ENCODE assay signal across 11 cellular contexts in genomic region chr5:446066-446725, GRCh38. TPM values are rescaled to one million over a fixed set of nuclear protein-coding genes. Genes with fewer than 3 reads are reported as not detected.
A peak's percentile ranks its signal among the peaks of the same experiment; 100 is the strongest.
DNase-seq lines count a peak whose midpoint lies in the region; ATAC-seq and TF ChIP-seq lines count a peak whose summit lies in the region.
"Had no signal": no experiment of that assay in that cellular context is flagged by ENCODE, and none has a peak within 500 bp of the region (broad histone marks: within the 10 kb centered on the region; RNA-seq: fewer than 3 reads in every experiment).

No MANE protein-coding gene starts in this region.

- no peak overlapping the region for H2BK120ac ChIP-seq in trophoblast cell (ENCODE audit: insufficient read depth, low read length, poor library complexity)

- H3K18ac ChIP-seq in trophoblast cell (ENCODE audit: low read length) = no peak overlapping the region

- peaks cover 45% of the 10 kb centered on the region for H3K4me1 Mint-ChIP-seq in activated CD8-positive, alpha-beta T cell treated with anti-CD3 and anti-CD28 coated beads, Interleukin-2, amount 10 ng/mL, durations not matched to agents 7 days and 5 days (ENCODE audit: low read depth)
- peaks cover 43% of the 10 kb centered on the region for H3K4me1 Mint-ChIP-seq in activated CD8-positive, alpha-beta T cell treated with anti-CD3 and anti-CD28 coated beads for 36 hours (ENCODE audit: low read depth)
- H3K4me1 Mint-ChIP-seq in Calu3 (ENCODE audit: low read depth, unreplicated experiment) (peaks cover 31% of the 10 kb centered on the region), brain (peaks cover 31% of the 10 kb centered on the region)

- no peak overlapping the region for H3K23ac ChIP-seq in trophoblast cell (ENCODE audit: low read length)

- no peak for TF ChIP-seq EP300 in tibial nerve (IDR thresholded peaks at IDR 0.05)

- no peak for DNase-seq in activated CD8-positive, alpha-beta T cell treated with anti-CD3 and anti-CD28 coated beads, Interleukin-2, amount 10 ng/mL, durations not matched to agents 7 days and 5 days
- DNase-seq in activated CD8-positive, alpha-beta T cell treated with anti-CD3 and anti-CD28 coated beads for 36 hours = no peak
- DNase-seq in Calu3 (no peak), trophoblast cell (peak; percentile 28 to 33), GM20000 (ENCODE audit: low spot score) (no peak), tibial nerve (ENCODE audit: low spot score in 2 of 2) (no peak)

- no peak overlapping the region for H3K4me2 ChIP-seq in trophoblast cell (ENCODE audit: low read length)
- H3K4me2 ChIP-seq: KMS-11 had no signal

- peaks cover 14% of the 10 kb centered on the region for H3K79me2 ChIP-seq in trophoblast cell (ENCODE audit: control insufficient read depth, insufficient read depth, low read length, poor library complexity)

- peaks cover 18 to 22% of the 10 kb centered on the region in 2 experiments for H3K36me3 ChIP-seq in trophoblast cell (ENCODE audit: control insufficient read depth in 1 of 2, insufficient read depth in 2 of 2, low read length in 2 of 2)
- H3K36me3 ChIP-seq in tibial nerve = peaks cover 0 to 58% (median 25%) of the 10 kb centered on the region in 3 donors

- no peak overlapping the region for H4K8ac ChIP-seq in trophoblast cell (ENCODE audit: low read depth, low read length)

- H3K27ac Mint-ChIP-seq in activated CD8-positive, alpha-beta T cell treated with anti-CD3 and anti-CD28 coated beads, Interleukin-2, amount 10 ng/mL, durations not matched to agents 7 days and 5 days = peak overlapping the region; percentile 30
- no peak overlapping the region for H3K27ac Mint-ChIP-seq in activated CD8-positive, alpha-beta T cell treated with anti-CD3 and anti-CD28 coated beads for 36 hours
- H3K27ac Mint-ChIP-seq in Calu3 (ENCODE audit: unreplicated experiment) (no peak overlapping the region), brain (no peak overlapping the region)

- H3K9me3 ChIP-seq in trophoblast cell (ENCODE audit: insufficient read depth, low read depth, low read length) = peaks cover 2% of the 10 kb centered on the region
- H3K9me3 ChIP-seq in tibial nerve = peaks cover 0 to 4% (median 0%) of the 10 kb centered on the region in 4 donors
- H3K9me3 ChIP-seq: adrenal gland had no signal

- ATAC-seq in activated CD8-positive, alpha-beta T cell treated with anti-CD3 and anti-CD28 coated beads, Interleukin-2, amount 10 ng/mL, durations not matched to agents 7 days and 5 days = no peak
- no peak for ATAC-seq in activated CD8-positive, alpha-beta T cell treated with anti-CD3 and anti-CD28 coated beads for 36 hours
- no peak for ATAC-seq in GM19023 (IDR thresholded peaks at IDR 0.05; ENCODE audit: unreplicated experiment)

- no peak overlapping the region for H2BK5ac ChIP-seq in trophoblast cell (ENCODE audit: low read depth, low read length, poor library complexity)

- H3K27ac ChIP-seq in trophoblast cell (ENCODE audit: low read depth, low read length) = no peak overlapping the region
- no peak overlapping the region for H3K27ac ChIP-seq in tibial nerve
- H3K27ac ChIP-seq: adrenal gland, GM23248, KMS-11 had no signal

- no peak overlapping the region for H4K12ac ChIP-seq in trophoblast cell (ENCODE audit: low read depth, low read length)

- no peak overlapping the region for H2AFZ ChIP-seq in trophoblast cell (ENCODE audit: insufficient read depth, low read length, poor library complexity)
- H2AFZ ChIP-seq: GM23248 had no signal

- H3K4me1 ChIP-seq in trophoblast cell (ENCODE audit: control insufficient read depth in 1 of 2, insufficient read depth in 2 of 2, low read length in 2 of 2) (peaks cover 13 to 14% of the 10 kb centered on the region in 2 experiments), tibial nerve (peaks cover 0 to 31% (median 17%) of the 10 kb centered on the region in 4 donors)

- H2AK5ac ChIP-seq in trophoblast cell (ENCODE audit: low read length) = no peak overlapping the region

- BruUV-seq in Calu3 (replicated peaks; lab: Mats Ljungman, UMichigan) = no TSS peak

- POLR2A ChIA-PET in activated CD8-positive, alpha-beta T cell treated with anti-CD3 and anti-CD28 coated beads, Interleukin-2, amount 10 ng/mL, durations not matched to agents 7 days and 5 days (lab: Charles Lee) = interaction anchor here (0.5 to 2.0 kb wide), 8 partner anchors 9 to 228 kb away, joined by 3 to 7 read pairs (median 4); partner anchors contain the start of genes CCDC127 and SDHA
- POLR2A ChIA-PET in activated CD8-positive, alpha-beta T cell treated with anti-CD3 and anti-CD28 coated beads for 36 hours (lab: Charles Lee) = interaction anchor here (1.0 to 4.6 kb wide), 6 partner anchors 12 to 129 kb away, joined by 3 to 20 read pairs (median 4); no protein-coding TSS in a partner anchor

- no peak overlapping the region for H3K9ac ChIP-seq in trophoblast cell (ENCODE audit: low read length)
- H3K9ac ChIP-seq: GM23248, KMS-11 had no signal

- CTCF ChIA-PET in activated CD8-positive, alpha-beta T cell treated with anti-CD3 and anti-CD28 coated beads, Interleukin-2, amount 10 ng/mL, durations not matched to agents 7 days and 5 days (lab: Charles Lee) = interaction anchor here (0.6 to 3.0 kb wide), 33 partner anchors 11 to 721 kb away, joined by 3 to 29 read pairs (median 4); partner anchors contain the start of gene AHRR
- CTCF ChIA-PET in activated CD8-positive, alpha-beta T cell treated with anti-CD3 and anti-CD28 coated beads for 36 hours (lab: Charles Lee) = interaction anchor here (0.9 to 3.7 kb wide), 23 partner anchors 9 to 257 kb away, joined by 3 to 28 read pairs (median 4); partner anchors contain the start of genes AHRR and CEP72
- CTCF ChIA-PET in Calu3 (lab: Charles Lee) = interaction anchor here (0.7 to 1.5 kb wide), 15 partner anchors 12 to 457 kb away, joined by 3 to 7 read pairs (median 4); no protein-coding TSS in a partner anchor

- intact Hi-C loops in activated CD8-positive, alpha-beta T cell treated with anti-CD3 and anti-CD28 coated beads for 36 hours (cut with micrococcal nuclease) = no loop called here
- intact Hi-C loops in Calu3 (cut with micrococcal nuclease; ENCODE audit: unreplicated experiment) = loop anchor here (10.0 kb wide), 1 partner anchor 169 kb away; the partner anchor contains the start of gene CEP72

- no peaks in the 10 kb centered on the region for H3K27me3 Mint-ChIP-seq in activated CD8-positive, alpha-beta T cell treated with anti-CD3 and anti-CD28 coated beads, Interleukin-2, amount 10 ng/mL, durations not matched to agents 7 days and 5 days (ENCODE audit: low read depth)
- no peaks in the 10 kb centered on the region for H3K27me3 Mint-ChIP-seq in activated CD8-positive, alpha-beta T cell treated with anti-CD3 and anti-CD28 coated beads for 36 hours
- H3K27me3 Mint-ChIP-seq in Calu3 (ENCODE audit: unreplicated experiment) (no peaks in the 10 kb centered on the region), brain (peaks cover 10% of the 10 kb centered on the region)

- H3K9me3 Mint-ChIP-seq in activated CD8-positive, alpha-beta T cell treated with anti-CD3 and anti-CD28 coated beads, Interleukin-2, amount 10 ng/mL, durations not matched to agents 7 days and 5 days (ENCODE audit: insufficient read depth) = peaks cover 6% of the 10 kb centered on the region
- peaks cover 8% of the 10 kb centered on the region for H3K9me3 Mint-ChIP-seq in activated CD8-positive, alpha-beta T cell treated with anti-CD3 and anti-CD28 coated beads for 36 hours
- H3K9me3 Mint-ChIP-seq in Calu3 (ENCODE audit: low read depth, unreplicated experiment) = no peaks in the 10 kb centered on the region
- peaks cover 1 to 14% (median 3%) of the 10 kb centered on the region in 5 experiments for H3K9me3 Mint-ChIP-seq in brain

- H3K4me3 Mint-ChIP-seq in activated CD8-positive, alpha-beta T cell treated with anti-CD3 and anti-CD28 coated beads, Interleukin-2, amount 10 ng/mL, durations not matched to agents 7 days and 5 days = no peak overlapping the region
- H3K4me3 Mint-ChIP-seq in activated CD8-positive, alpha-beta T cell treated with anti-CD3 and anti-CD28 coated beads for 36 hours = no peak overlapping the region
- H3K4me3 Mint-ChIP-seq in Calu3 (ENCODE audit: low read depth, unreplicated experiment) (no peak overlapping the region), brain (peak overlapping the region; percentile 19 to 58 (median 46))

- H3K36me3 Mint-ChIP-seq in activated CD8-positive, alpha-beta T cell treated with anti-CD3 and anti-CD28 coated beads, Interleukin-2, amount 10 ng/mL, durations not matched to agents 7 days and 5 days (ENCODE audit: low read depth) = peaks cover 58% of the 10 kb centered on the region
- H3K36me3 Mint-ChIP-seq in activated CD8-positive, alpha-beta T cell treated with anti-CD3 and anti-CD28 coated beads for 36 hours (ENCODE audit: low read depth) = peaks cover 57% of the 10 kb centered on the region
- H3K36me3 Mint-ChIP-seq in Calu3 (ENCODE audit: insufficient read depth, unreplicated experiment) (peaks cover 75% of the 10 kb centered on the region), brain (peaks cover 55% of the 10 kb centered on the region)

- peaks cover 7% of the 10 kb centered on the region for H3K79me1 ChIP-seq in trophoblast cell (ENCODE audit: low read length)

- H3K27me3 ChIP-seq in trophoblast cell (ENCODE audit: insufficient read depth, low read length) = no peaks in the 10 kb centered on the region
- H3K27me3 ChIP-seq in tibial nerve = no peaks in the 10 kb centered on the region
- H3K27me3 ChIP-seq: adrenal gland had no signal

- no peak for TF ChIP-seq POLR2A in tibial nerve (IDR thresholded peaks at IDR 0.05)

- H3K4me3 ChIP-seq in trophoblast cell (ENCODE audit: low read depth, low read length) (no peak overlapping the region), tibial nerve (no peak overlapping the region)
- H3K4me3 ChIP-seq: adrenal gland, GM23248 had no signal

- no peak overlapping the region for H2BK12ac ChIP-seq in trophoblast cell (ENCODE audit: low read length)

- no peak overlapping the region for H3K4ac ChIP-seq in trophoblast cell (ENCODE audit: low read depth, low read length)

- no peak overlapping the region for H3K14ac ChIP-seq in trophoblast cell (ENCODE audit: low read length)

- no peak for TF ChIP-seq CTCF in activated CD8-positive, alpha-beta T cell treated with anti-CD3 and anti-CD28 coated beads for 36 hours (IDR thresholded peaks at IDR 0.05)
- TF ChIP-seq CTCF in Calu3 (IDR thresholded peaks at IDR 0.05; ENCODE audit: unreplicated experiment) (peak; percentile 0), brain (conservative IDR thresholded peaks at IDR 0.05) (no peak), GM20000 (IDR thresholded peaks at IDR 0.05; ENCODE audit: extremely low read depth, missing control alignments) (no peak), tibial nerve (IDR thresholded peaks at IDR 0.05) (no peak)

- no CpG with 5 or more reads among the region's 15 CpGs for WGBS in trophoblast cell (ENCODE audit: extremely low coverage, insufficient coverage, insufficient read length)
- 81 to 86% methylated on average over 15 of the region's 15 CpGs for WGBS in tibial nerve, 2 donors

- no peak overlapping the region for H4K91ac ChIP-seq in trophoblast cell (ENCODE audit: low read depth, low read length)

RNA-seq across cellular contexts. Expression of gene EXOC3, which starts 3.2 kb away (rescaled TPM):
- total RNA-seq in activated CD8-positive, alpha-beta T cell treated with anti-CD3 and anti-CD28 coated beads, Interleukin-2, amount 10 ng/mL, durations not matched to agents 7 days and 5 days = 10 to 100 TPM; 62.2 to 62.3 TPM
- total RNA-seq in activated CD8-positive, alpha-beta T cell treated with anti-CD3 and anti-CD28 coated beads for 36 hours = 10 to 100 TPM; 65.9 to 67.6 TPM
- total RNA-seq in Calu3 (2022) (63.8 and 69.4 TPM in 2 replicates), tibial nerve (10 to 100 TPM; 53.5 to 98.4 (median 58.8) TPM)
- 69.2 TPM for polyA plus RNA-seq in brain (ENCODE audit: insufficient read depth, low read depth, low replicate concordance)
- polyA plus RNA-seq in trophoblast cell (2013) = 24.0 and 24.2 TPM in 2 replicates

Comparison
In these comparisons a context has a peak if more than half of its experiments do, and no peak if none do; other contexts are left out.
1. DNase-seq: peak in trophoblast cell (2 of 2); none in activated CD8-positive, alpha-beta T cell treated with anti-CD3 and anti-CD28 coated beads, Interleukin-2, amount 10 ng/mL, durations not matched to agents 7 days and 5 days (single experiment), activated CD8-positive, alpha-beta T cell treated with anti-CD3 and anti-CD28 coated beads for 36 hours (single experiment), Calu3 (single experiment), GM20000 (single experiment) and tibial nerve (0 of 2).
2. H3K4me3 Mint-ChIP-seq: peak in brain (5 of 5); none in activated CD8-positive, alpha-beta T cell treated with anti-CD3 and anti-CD28 coated beads, Interleukin-2, amount 10 ng/mL, durations not matched to agents 7 days and 5 days (single experiment), activated CD8-positive, alpha-beta T cell treated with anti-CD3 and anti-CD28 coated beads for 36 hours (single experiment) and Calu3 (single experiment).